ENCODE assay signal across 19 cellular contexts in the genomic region with DNA sequence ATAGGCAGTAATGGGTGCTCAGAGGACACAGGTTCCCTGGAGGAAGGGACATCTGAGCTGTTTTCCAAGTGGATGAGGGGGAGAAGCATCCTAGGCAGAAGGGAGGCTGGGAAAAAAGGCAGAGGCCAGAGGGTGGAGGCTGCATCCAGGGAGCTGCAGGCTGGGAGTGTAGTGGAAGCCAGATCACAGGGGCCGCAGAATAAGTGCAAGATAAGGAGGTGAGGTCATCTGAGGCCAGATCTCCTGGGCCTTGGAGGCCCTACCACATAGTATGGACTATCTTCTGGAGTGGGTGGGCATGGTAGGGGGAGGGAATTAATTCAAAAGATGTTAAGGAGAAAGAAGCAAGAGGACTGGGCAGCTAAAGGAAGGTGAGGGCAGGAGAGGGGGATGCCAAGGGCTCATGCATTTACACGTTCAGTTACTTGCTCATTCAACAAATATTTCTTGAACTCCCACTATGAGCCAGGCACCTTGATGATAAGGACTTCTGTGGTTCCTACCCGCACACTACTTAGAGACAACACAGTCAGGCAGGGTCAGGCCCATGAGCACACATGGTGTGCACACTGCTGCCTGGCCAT. TPM values are rescaled to one million over a fixed set of nuclear protein-coding genes. Genes with fewer than 3 reads are reported as not detected.
A peak's percentile ranks its signal among the peaks of the same experiment; 100 is the strongest.
DNase-seq lines count a peak whose midpoint lies in the region; ATAC-seq and TF ChIP-seq lines count a peak whose summit lies in the region.
"Had no signal": no experiment of that assay in that cellular context is flagged by ENCODE, and none has a peak within 500 bp of the region (broad histone marks: within the 10 kb centered on the region; RNA-seq: fewer than 3 reads in every experiment).

No MANE protein-coding gene starts in this region.

- H3K27ac ChIP-seq in 22Rv1, result peak overlapping the region; percentile 86
- H3K27ac ChIP-seq: uterus had no signal

- peaks cover 47% of the 10 kb centered on the region for H3K4me1 Mint-ChIP-seq in HFFc6 (ENCODE audit: low read depth)

- DNase-seq in HFFc6, result no peak
- DNase-seq in amniotic epithelial cell (ENCODE audit: low read depth), result peak; percentile 96
- peak; percentile 74 for DNase-seq in kidney tubule cell (ENCODE audit: low spot score)
- no peak for DNase-seq in NCI-H1930 (lab: John Stamatoyannopoulos, UW)
- DNase-seq: activated CD8-positive, alpha-beta memory T cell treated with anti-CD3 and anti-CD28 coated beads for 24 hours; activated gamma-delta T cell treated with Interleukin-2 at 50 U/mL for 16 hours; DMS 273 treated with DMSO at 0.1 percent for 48 hours; kidney; NCI-H1417 treated with DMSO at 0.1 percent for 48 hours; NCI-H345; stimulated activated CD4-positive, alpha-beta T cell treated with anti-CD3 and anti-CD28 coated beads, Interleukin-2, amount 100 ng/mL, for 48 hours; uterus had no signal

- peak overlapping the region; percentile 1; the same call in 1 of the 2 replicates for H3K4me3 Mint-ChIP-seq in HFFc6
- H3K4me3 Mint-ChIP-seq: GM23338 had no signal

- H3K27me3 Mint-ChIP-seq in HFFc6 (ENCODE audit: insufficient read depth), result no peaks in the 10 kb centered on the region; the same call in none of the 2 replicates

- no peaks in the 10 kb centered on the region for H3K9me3 Mint-ChIP-seq in HFFc6
- H3K9me3 Mint-ChIP-seq: GM23338 had no signal

- no peak for ATAC-seq in HG02852 (IDR thresholded peaks at IDR 0.05; ENCODE audit: unreplicated experiment)
- ATAC-seq in GM21717 (IDR thresholded peaks at IDR 0.05; ENCODE audit: unreplicated experiment), result no peak
- no peak for ATAC-seq in HG03095 (IDR thresholded peaks at IDR 0.05; ENCODE audit: unreplicated experiment)
- ATAC-seq: GM23338 had no signal

- TF ChIP-seq CTCF in 22Rv1 (IDR thresholded peaks at IDR 0.05), result no peak
- no peak for TF ChIP-seq CTCF in HFFc6 (IDR thresholded peaks at IDR 0.05)

- no peaks in the 10 kb centered on the region for H3K36me3 Mint-ChIP-seq in HFFc6 (ENCODE audit: low read depth)

- H3K27ac Mint-ChIP-seq in HFFc6, result peak overlapping the region; percentile 50; the same call in 1 of the 2 replicates
- H3K27ac Mint-ChIP-seq: GM23338 had no signal

RNA-seq across cellular contexts. Expression of gene RIPOR1, which starts 2.4 kb away (rescaled TPM):
- 100 to 1,000 TPM in 1 of 6 experiments, 10 to 100 TPM in 5; 72.2 to 101 (median 82.9) TPM for total RNA-seq in HFFc6 (2021; fragmentation: NEBNext Ultra II Directional; extraction: Animal tissue kit (Norgen Biotek cat#: 25700))

RNA-seq across cellular contexts. Expression of gene CTCF, which starts 36.1 kb away (rescaled TPM):
- total RNA-seq in HFFc6 (2021; fragmentation: NEBNext Ultra II Directional; extraction: Animal tissue kit (Norgen Biotek cat#: 25700)), result 10 to 100 TPM; 22.6 to 31.1 (median 29.4) TPM

RNA-seq across cellular contexts. Expression of gene AGRP, which starts 42.9 kb away (rescaled TPM):
- not detected for total RNA-seq in HFFc6 (2021; fragmentation: NEBNext Ultra II Directional; extraction: Animal tissue kit (Norgen Biotek cat#: 25700))
- total RNA-seq: glomerular endothelial cell, GM23338, kidney, SK-MEL-5, uterus had no signal

RNA-seq across cellular contexts. Expression of gene ATP6V0D1, which starts 45.3 kb away (rescaled TPM):
- 100 to 1,000 TPM; 102 to 130 (median 118) TPM for total RNA-seq in HFFc6 (2021; fragmentation: NEBNext Ultra II Directional; extraction: Animal tissue kit (Norgen Biotek cat#: 25700))

Comparison
In these comparisons a context has a peak if more than half of its experiments do, and no peak if none do; other contexts are left out.
1. DNase-seq: peak in amniotic epithelial cell (single experiment) and kidney tubule cell (single experiment); none in HFFc6 (single experiment) and NCI-H1930 (0 of 2).